1 cellular context compared by ENCODE assay signal in genomic region chr16:12330541-12330940, GRCh38.
TF ChIP-seq lines count a peak whose summit lies in the region.

No MANE protein-coding gene starts in this region.

TF ChIP-seq in HepG2, 621 proteins besides CTCF, POLR2A, EP300 and RAD21:
- TF ChIP-seq TOPORS (CRISPR knock-in tag; IDR thresholded peaks at IDR 0.05) (no peak), ZMYM3 (CRISPR knock-in tag; IDR thresholded peaks at IDR 0.05) (no peak), HNRNPUL1 (IDR thresholded peaks at IDR 0.05; ENCODE audit: low read depth, low read length) (no peak), HOXA3 (CRISPR knock-in tag; IDR thresholded peaks at IDR 0.05) (no peak), CEBPZ (IDR thresholded peaks at IDR 0.05; ENCODE audit: low read length) (no peak), ATRX (CRISPR knock-in tag; IDR thresholded peaks at IDR 0.05; ENCODE audit: borderline replicate concordance) (no peak), ZNF451 (CRISPR knock-in tag; IDR thresholded peaks at IDR 0.05) (no peak), RBM39 (IDR thresholded peaks at IDR 0.05; ENCODE audit: low read depth, low read length, poor library complexity, severe bottlenecking) (no peak), SATB2 (CRISPR knock-in tag; IDR thresholded peaks at IDR 0.05) (no peak), ZNF326 (CRISPR knock-in tag; IDR thresholded peaks at IDR 0.05; ENCODE audit: borderline replicate concordance) (no peak), AKNA (CRISPR knock-in tag; IDR thresholded peaks at IDR 0.05; ENCODE audit: borderline replicate concordance) (no peak), MYC (CRISPR knock-in tag; IDR thresholded peaks at IDR 0.05; ENCODE audit: borderline replicate concordance) (no peak), CSRNP2 (CRISPR knock-in tag; conservative IDR thresholded peaks at IDR 0.05; ENCODE audit: low read depth) (no peak), JUN (CRISPR knock-in tag; IDR thresholded peaks at IDR 0.05) (no peak), SETDB1 (CRISPR knock-in tag; IDR thresholded peaks at IDR 0.05; ENCODE audit: borderline replicate concordance) (no peak), ARID3A (IDR thresholded peaks at IDR 0.05; ENCODE audit: low read depth, low read length) (no peak)
